ENCODE assay signal across 20 cellular contexts in the genomic region with DNA sequence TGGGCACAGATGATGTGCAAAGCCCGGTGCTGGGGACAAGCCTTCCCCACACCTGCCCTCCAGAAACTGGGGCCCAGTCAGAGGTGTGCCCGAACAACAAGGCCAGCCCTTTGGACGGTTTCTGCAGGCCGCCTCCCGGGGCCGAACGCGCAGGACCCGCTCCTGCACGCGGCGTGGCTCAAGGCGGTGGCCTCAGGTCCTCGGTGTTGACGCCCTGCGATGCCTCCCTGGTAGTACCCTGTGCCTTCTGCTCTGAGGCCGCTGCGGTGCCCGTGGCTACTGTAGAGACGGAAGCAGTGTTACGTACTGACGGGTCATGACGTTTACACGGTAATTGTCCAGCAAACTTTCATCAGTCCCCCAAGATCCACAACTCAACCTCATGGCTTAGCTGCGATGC.
"Had no signal": no experiment of that assay in that cellular context is flagged by ENCODE, and none has a peak within 500 bp of the region (broad histone marks: within the 10 kb centered on the region; RNA-seq: fewer than 3 reads in every experiment).

No MANE protein-coding gene starts in this region.

- H3K27ac Mint-ChIP-seq: mesothelial cell of epicardium; naive B cell; natural killer cell; progenitor cell of endocrine pancreas; stimulated activated naive B cell treated with anti-CD40 and anti-IgM and Interleukin-4, amounts not matched to agents 10 μg/mL and 1 μg/mL and 100 μg/mL, for 72 hours had no signal

- H3K36me3 Mint-ChIP-seq: naive B cell; natural killer cell; stimulated activated naive B cell treated with anti-CD40 and anti-IgM and Interleukin-4, amounts not matched to agents 10 μg/mL and 1 μg/mL and 100 μg/mL, for 72 hours had no signal

- H3K9me3 Mint-ChIP-seq: natural killer cell; stimulated activated naive B cell treated with anti-CD40 and anti-IgM and Interleukin-4, amounts not matched to agents 10 μg/mL and 1 μg/mL and 100 μg/mL, for 72 hours had no signal

- DNase-seq: heart right ventricle; islet precursor cell; left ventricle myocardium inferior; mesendoderm; naive B cell; natural killer cell; occipital lobe; ovary; right lobe of liver; stimulated activated CD4-positive, alpha-beta T cell treated with anti-CD3 and anti-CD28 coated beads, Interleukin-1b, Interleukin-23, amount 100 ng/mL, for 48 hours; stimulated activated CD4-positive, alpha-beta T cell treated with anti-CD3 and anti-CD28 coated beads, Interleukin-2, amount 100 ng/mL, for 48 hours; stimulated activated naive B cell treated with anti-CD40 and anti-IgM and Interleukin-4, amounts not matched to agents 10 μg/mL and 1 μg/mL and 100 μg/mL, for 72 hours; stimulated activated naive CD8-positive, alpha-beta T cell treated with anti-CD3 and anti-CD28 coated beads, Interleukin-15, Interleukin-2, amounts not matched to agents 100 U/mL and 50 U/mL, for 24 hours; stomach; testis; thyroid gland; transverse colon; upper lobe of right lung had no signal

- H3K4me3 Mint-ChIP-seq: natural killer cell; stimulated activated naive B cell treated with anti-CD40 and anti-IgM and Interleukin-4, amounts not matched to agents 10 μg/mL and 1 μg/mL and 100 μg/mL, for 72 hours had no signal

- ATAC-seq: natural killer cell; right lobe of liver; stimulated activated naive B cell treated with anti-CD40 and anti-IgM and Interleukin-4, amounts not matched to agents 10 μg/mL and 1 μg/mL and 100 μg/mL, for 72 hours; stimulated activated naive CD8-positive, alpha-beta T cell treated with anti-CD3 and anti-CD28 coated beads, Interleukin-15, Interleukin-2, amounts not matched to agents 100 U/mL and 50 U/mL, for 24 hours; upper lobe of right lung had no signal
